Comparison of ENCODE assay signal across 19 cellular contexts in the genomic region with DNA sequence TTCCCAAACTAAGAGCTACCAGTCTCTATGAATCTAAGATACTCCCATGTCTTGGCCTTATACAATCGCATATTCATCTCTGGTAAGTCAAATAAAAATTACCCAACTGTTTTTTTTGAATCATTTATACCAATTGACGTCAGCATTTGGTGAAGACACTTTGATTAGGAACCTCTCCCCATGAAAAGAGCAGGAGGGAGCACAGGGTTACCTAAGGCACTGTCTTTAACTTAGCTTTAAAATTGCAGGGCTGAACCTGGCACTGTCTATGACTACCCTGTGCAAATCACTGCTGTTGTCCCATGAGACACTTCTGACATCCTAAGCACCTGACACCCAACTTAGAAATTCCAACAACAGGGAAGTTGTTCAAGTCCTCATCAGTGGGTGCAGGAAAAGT.
"Had no signal": no experiment of that assay in that cellular context is flagged by ENCODE, and none has a peak within 500 bp of the region (broad histone marks: within the 10 kb centered on the region; RNA-seq: fewer than 3 reads in every experiment).

No MANE protein-coding gene starts in this region.

- DNase-seq: colonic mucosa; cortex of kidney; dermis blood vessel endothelial cell; dorsolateral prefrontal cortex; effector CD4-positive, alpha-beta T cell; effector CD8-positive, alpha-beta T cell; effector memory CD4-positive, alpha-beta T cell; effector memory CD8-positive, alpha-beta T cell; endodermal cell; erythroblast; esophagus squamous epithelium; foreskin fibroblast; foreskin keratinocyte; foreskin melanocyte; gastrocnemius medialis; glutamatergic neuron; head of caudate nucleus; heart left ventricle; heart right ventricle had no signal
